ENCODE assay signal across 9 cellular contexts in genomic region chr6:107977283-107977682, GRCh38. TPM values are rescaled to one million over a fixed set of nuclear protein-coding genes. Genes with fewer than 3 reads are reported as not detected.
A peak's percentile ranks its signal among the peaks of the same experiment; 100 is the strongest.
DNase-seq lines count a peak whose midpoint lies in the region; ATAC-seq, FAIRE-seq and TF ChIP-seq lines count a peak whose summit lies in the region.
"Had no signal": no experiment of that assay in that cellular context is flagged by ENCODE, and none has a peak within 500 bp of the region (broad histone marks: within the 10 kb centered on the region; RNA-seq: fewer than 3 reads in every experiment).

No MANE protein-coding gene starts in this region.

- H2AFZ ChIP-seq in PC-3 (ENCODE audit: low read length), result no peak overlapping the region

- POLR2A ChIA-PET in PC-3 (lab: Charles Lee; ENCODE audit: unreplicated experiment), result no interaction called here

- H3F3A ChIP-seq in PC-3 (ENCODE audit: low read length, unreplicated experiment), result no peaks in the 10 kb centered on the region

- no peak overlapping the region for H3K9ac ChIP-seq in PC-3 (ENCODE audit: low read length)

- no peaks in the 10 kb centered on the region for H4K20me1 ChIP-seq in PC-3 (ENCODE audit: low read length)

- no TSS peak for BruUV-seq in PC-3 (replicated peaks; lab: Mats Ljungman, UMichigan)

- no peaks in the 10 kb centered on the region for H3K9me2 ChIP-seq in PC-3 (replicated peaks; ENCODE audit: low read length)

- H3K4me3 ChIP-seq in heart right ventricle, result no peak overlapping the region
- H3K4me3 ChIP-seq in PC-3 (ENCODE audit: low read length), result no peak overlapping the region

- no peak for ATAC-seq in heart right ventricle
- no peak for ATAC-seq in Right ventricle myocardium superior (ENCODE audit: poor library complexity)
- ATAC-seq in PC-3, result peak; percentile 35; the same call in 1 of the 2 replicates
- ATAC-seq in HG02870 (IDR thresholded peaks at IDR 0.05; ENCODE audit: unreplicated experiment), result no peak
- ATAC-seq in GM18520 (IDR thresholded peaks at IDR 0.05; ENCODE audit: unreplicated experiment), result no peak
- no peak for ATAC-seq in stimulated activated naive CD8-positive, alpha-beta T cell treated with anti-CD3 and anti-CD28 coated beads, Interleukin-15, Interleukin-2, amounts not matched to agents 100 U/mL and 50 U/mL, for 24 hours
- ATAC-seq: left colon had no signal

- no peaks in the 10 kb centered on the region for H3K79me2 ChIP-seq in PC-3 (ENCODE audit: low read length)

- TF ChIP-seq CTCF in heart right ventricle (IDR thresholded peaks at IDR 0.05) (peak in 7 of 9 donors; percentile 26 to 52 (median 39)), PC-3 (conservative IDR thresholded peaks at IDR 0.05; ENCODE audit: low read depth, low read length) (peak; percentile 59)

- intact Hi-C loops in heart right ventricle (cut with DNase I) (loop anchor here in 6 of 10 donors (5.0 to 10.0 kb wide), 5 partner anchors 70 to 550 kb away; no protein-coding TSS in a partner anchor), Right ventricle myocardium superior (cut with DNase I) (no loop called here), PC-3 (cut with micrococcal nuclease) (loop anchor here (10.0 kb wide), 1 partner anchor 518 kb away; no protein-coding TSS in a partner anchor)

- H3K27me3 ChIP-seq in heart right ventricle, result no peaks in the 10 kb centered on the region
- no peaks in the 10 kb centered on the region for H3K27me3 ChIP-seq in PC-3 (ENCODE audit: low read length)

- FAIRE-seq in urothelium cell line (lab: Jason Lieb, UNC), result no peak

- H3K36me3 ChIP-seq in heart right ventricle (no peaks in the 10 kb centered on the region), PC-3 (ENCODE audit: low read depth, low read length) (no peaks in the 10 kb centered on the region)

- DNase-seq in heart right ventricle, result no peak
- no peak for DNase-seq in Right ventricle myocardium superior
- DNase-seq in PC-3, result peak; percentile 64
- peak; percentile 22 for DNase-seq in fibroblast of the conjunctiva (ENCODE audit: low read depth)
- peak; percentile 9 for DNase-seq in urothelium cell line (ENCODE audit: low spot score)
- DNase-seq in stimulated activated naive CD8-positive, alpha-beta T cell treated with anti-CD3 and anti-CD28 coated beads, Interleukin-15, Interleukin-2, amounts not matched to agents 100 U/mL and 50 U/mL, for 24 hours, result no peak
- DNase-seq: left colon had no signal

- CTCF ChIA-PET in PC-3 (lab: Charles Lee), result interaction anchor here (0.6 to 0.7 kb wide), 7 partner anchors 68 to 1076 kb away, joined by 3 to 10 read pairs (median 3); no protein-coding TSS in a partner anchor

- H3K27ac ChIP-seq in heart right ventricle, result no peak overlapping the region
- H3K27ac ChIP-seq in PC-3 (ENCODE audit: low read length), result no peak overlapping the region

- WGBS in heart right ventricle, 2 donors, result 35 to 50% methylated on average over 1 of the region's 1 CpG

- H3K4me1 ChIP-seq in heart right ventricle (no peaks in the 10 kb centered on the region), PC-3 (ENCODE audit: insufficient read depth, low read length) (0 out of 2 replicates have a peak, but pooled peaks cover 3% of the 10 kb centered on the region)

- H3K9me3 ChIP-seq in heart right ventricle, result no peaks in the 10 kb centered on the region
- no peaks in the 10 kb centered on the region for H3K9me3 ChIP-seq in PC-3 (ENCODE audit: low read length)

- H3K4me2 ChIP-seq in PC-3 (ENCODE audit: low read length), result no peak overlapping the region

RNA-seq across cellular contexts. Expression of gene SEC63, which starts 19.3 kb away (rescaled TPM):
- total RNA-seq in heart right ventricle (10 to 100 TPM; 42.4 to 68.3 (median 54.2) TPM), Right ventricle myocardium superior (57.9 TPM), PC-3 (2014; rRNA removed) (12.2 and 16.0 TPM in 2 replicates)
- polyA plus RNA-seq in heart right ventricle, result 10 to 100 TPM; 22.5 to 27.4 TPM

Comparison
In these comparisons a context has a peak if more than half of its experiments do, and no peak if none do; other contexts are left out.
1. DNase-seq: peak in PC-3 (single experiment), fibroblast of the conjunctiva (single experiment) and urothelium cell line (single experiment); none in heart right ventricle (0 of 2), Right ventricle myocardium superior (single experiment) and stimulated activated naive CD8-positive, alpha-beta T cell treated with anti-CD3 and anti-CD28 coated beads, Interleukin-15, Interleukin-2, amounts not matched to agents 100 U/mL and 50 U/mL, for 24 hours (single experiment).